ENCODE assay signal across 23 cellular contexts in genomic region chr12:19867151-19867550, GRCh38.
"Had no signal": no experiment of that assay in that cellular context is flagged by ENCODE, and none has a peak within 500 bp of the region (broad histone marks: within the 10 kb centered on the region; RNA-seq: fewer than 3 reads in every experiment).

No MANE protein-coding gene starts in this region.

- DNase-seq: cerebellar nuclear complex; effector memory CD8-positive, alpha-beta T cell; esophagus squamous epithelium; foreskin fibroblast; glutamatergic neuron; immature natural killer cell; kidney; left cardiac atrium; left ventricle myocardium inferior; lower lobe of right lung; midbrain; right cardiac atrium; small intestine; stimulated activated CD4-positive, alpha-beta T cell treated with anti-CD3 and anti-CD28 coated beads, Interleukin-4, amount 100 ng/mL, for 4 hours; stimulated activated naive B cell treated with anti-CD40 and anti-IgM and Interleukin-4, amounts not matched to agents 10 μg/mL and 1 μg/mL and 100 μg/mL, for 72 hours; stimulated activated naive CD8-positive, alpha-beta T cell treated with anti-CD3 and anti-CD28 coated beads, Interleukin-15, amount 100 ng/mL, for 72 hours; testis; trophoblast cell had no signal

- H3K4me1 Mint-ChIP-seq: immature natural killer cell; memory B cell; stimulated activated naive B cell treated with anti-CD40 and anti-IgM and Interleukin-4, amounts not matched to agents 10 μg/mL and 1 μg/mL and 100 μg/mL, for 72 hours; stimulated activated naive CD8-positive, alpha-beta T cell treated with anti-CD3 and anti-CD28 coated beads, Interleukin-15, amount 100 ng/mL, for 72 hours had no signal

- H3K4me3 ChIP-seq: esophagus squamous epithelium, gastroesophageal sphincter, left ventricle myocardium inferior, lower lobe of right lung, testis had no signal

- H3K4me1 ChIP-seq: left ventricle myocardium inferior, lower lobe of right lung had no signal

- H3K9me3 Mint-ChIP-seq: dendritic cell treated with granulocyte-macrophage colony-stimulating factor and Interleukin-4, amounts not matched to agents 40 ng/mL and 50 ng/mL, for 4 days; effector memory CD8-positive, alpha-beta T cell; immature natural killer cell; natural killer cell treated with Interleukin-12 subunit alpha and Interleukin-12 subunit beta and Interleukin-15 and Interleukin-18, amount 100 ng/mL, for 72 hours; stimulated activated naive B cell treated with anti-CD40 and anti-IgM and Interleukin-4, amounts not matched to agents 10 μg/mL and 1 μg/mL and 100 μg/mL, for 72 hours; stimulated activated naive CD8-positive, alpha-beta T cell treated with anti-CD3 and anti-CD28 coated beads, Interleukin-15, amount 100 ng/mL, for 72 hours had no signal

- H3K27me3 Mint-ChIP-seq: dendritic cell treated with granulocyte-macrophage colony-stimulating factor and Interleukin-4, amounts not matched to agents 40 ng/mL and 50 ng/mL, for 4 days; memory B cell; stimulated activated naive B cell treated with anti-CD40 and anti-IgM and Interleukin-4, amounts not matched to agents 10 μg/mL and 1 μg/mL and 100 μg/mL, for 72 hours; stimulated activated naive CD8-positive, alpha-beta T cell treated with anti-CD3 and anti-CD28 coated beads, Interleukin-15, amount 100 ng/mL, for 72 hours had no signal

- H3K4me3 Mint-ChIP-seq: dendritic cell treated with granulocyte-macrophage colony-stimulating factor and Interleukin-4, amounts not matched to agents 40 ng/mL and 50 ng/mL, for 4 days; effector memory CD8-positive, alpha-beta T cell; immature natural killer cell; memory B cell; natural killer cell treated with Interleukin-12 subunit alpha and Interleukin-12 subunit beta and Interleukin-15 and Interleukin-18, amount 100 ng/mL, for 72 hours; stimulated activated naive B cell treated with anti-CD40 and anti-IgM and Interleukin-4, amounts not matched to agents 10 μg/mL and 1 μg/mL and 100 μg/mL, for 72 hours; stimulated activated naive CD8-positive, alpha-beta T cell treated with anti-CD3 and anti-CD28 coated beads, Interleukin-15, amount 100 ng/mL, for 72 hours had no signal

- ATAC-seq: effector memory CD8-positive, alpha-beta T cell; gastroesophageal sphincter; left cardiac atrium; lower lobe of right lung; natural killer cell treated with Interleukin-12 subunit alpha and Interleukin-12 subunit beta and Interleukin-15 and Interleukin-18, amount 100 ng/mL, for 72 hours; right cardiac atrium; stimulated activated naive B cell treated with anti-CD40 and anti-IgM and Interleukin-4, amounts not matched to agents 10 μg/mL and 1 μg/mL and 100 μg/mL, for 72 hours; stimulated activated naive CD8-positive, alpha-beta T cell treated with anti-CD3 and anti-CD28 coated beads, Interleukin-15, amount 100 ng/mL, for 72 hours had no signal

- H3K27ac ChIP-seq: gastroesophageal sphincter, left ventricle myocardium inferior, lower lobe of right lung, testis had no signal

- H3K36me3 ChIP-seq: esophagus squamous epithelium, gastroesophageal sphincter, left ventricle myocardium inferior, lower lobe of right lung had no signal

- FAIRE-seq: colon, kidney, small intestine had no signal

- H3K27ac Mint-ChIP-seq: dendritic cell treated with granulocyte-macrophage colony-stimulating factor and Interleukin-4, amounts not matched to agents 40 ng/mL and 50 ng/mL, for 4 days; effector memory CD8-positive, alpha-beta T cell; immature natural killer cell; memory B cell; natural killer cell treated with Interleukin-12 subunit alpha and Interleukin-12 subunit beta and Interleukin-15 and Interleukin-18, amount 100 ng/mL, for 72 hours; stimulated activated naive B cell treated with anti-CD40 and anti-IgM and Interleukin-4, amounts not matched to agents 10 μg/mL and 1 μg/mL and 100 μg/mL, for 72 hours; stimulated activated naive CD8-positive, alpha-beta T cell treated with anti-CD3 and anti-CD28 coated beads, Interleukin-15, amount 100 ng/mL, for 72 hours had no signal

- H3K9me3 ChIP-seq: esophagus squamous epithelium, gastroesophageal sphincter, left ventricle myocardium inferior, lower lobe of right lung, testis had no signal

- H3K27me3 ChIP-seq: esophagus squamous epithelium, gastroesophageal sphincter, testis had no signal

- H3K36me3 Mint-ChIP-seq: immature natural killer cell; memory B cell; natural killer cell treated with Interleukin-12 subunit alpha and Interleukin-12 subunit beta and Interleukin-15 and Interleukin-18, amount 100 ng/mL, for 72 hours; stimulated activated naive B cell treated with anti-CD40 and anti-IgM and Interleukin-4, amounts not matched to agents 10 μg/mL and 1 μg/mL and 100 μg/mL, for 72 hours had no signal
